ENCODE assay signal across 19 cellular contexts in genomic region chr16:1323296-1324239, GRCh38. TPM values are rescaled to one million over a fixed set of nuclear protein-coding genes. Genes with fewer than 3 reads are reported as not detected.
DNase-seq lines count a peak whose midpoint lies in the region; ATAC-seq and TF ChIP-seq lines count a peak whose summit lies in the region.
"Had no signal": no experiment of that assay in that cellular context is flagged by ENCODE, and none has a peak within 500 bp of the region (broad histone marks: within the 10 kb centered on the region; RNA-seq: fewer than 3 reads in every experiment).

No MANE protein-coding gene starts in this region.

- no peak for DNase-seq in T-helper 17 cell
- DNase-seq in hippocampal formation (lab: John Stamatoyannopoulos, UW), result peak; percentile 36 to 68
- peak; percentile 34 for DNase-seq in putamen (ENCODE audit: low spot score)
- DNase-seq in activated CD4-positive, alpha-beta T cell treated with anti-CD3 and anti-CD28 coated beads, Interleukin-2, amount 10 ng/mL, durations not matched to agents 7 days and 5 days, result no peak
- DNase-seq in SIG-M5 (lab: John Stamatoyannopoulos, UW), result no peak
- no peak for DNase-seq in posterior vena cava (ENCODE audit: low spot score)
- DNase-seq: activated CD4-positive, alpha-beta T cell treated with anti-CD3 and anti-CD28 coated beads, Interleukin-2, amount 50 U/mL, for 1 hour; activated T-cell treated with anti-CD3 and anti-CD28 coated beads for 4 hours; brain microvascular endothelial cell; DMS79; H7; NCI-H1092 treated with DMSO at 0.1 percent for 48 hours; stimulated activated CD4-positive, alpha-beta T cell treated with anti-CD3 and anti-CD28 coated beads, Interleukin-4, amount 100 ng/mL, for 4 hours; stimulated activated CD8-positive, alpha-beta memory T cell treated with anti-CD3 and anti-CD28 coated beads, Interleukin-4, amount 100 ng/mL, for 48 hours; SW 1271 had no signal

- POLR2A ChIA-PET in HEK293 (lab: Yijun Ruan, JAX), result no interaction called here
- POLR2A ChIA-PET in activated CD4-positive, alpha-beta T cell treated with anti-CD3 and anti-CD28 coated beads, Interleukin-2, amount 10 ng/mL, durations not matched to agents 7 days and 5 days (lab: Charles Lee), result interaction anchor here (0.6 kb wide), 1 partner anchor 9 kb away, joined by 3 read pairs; no protein-coding TSS in a partner anchor

- no peak overlapping the region for H3K27ac ChIP-seq in HEK293 (ENCODE audit: extremely low read depth, low read depth, low read length)
- H3K27ac ChIP-seq: brain microvascular endothelial cell, skin epidermis, thoracic aorta had no signal

- no peak for ATAC-seq in T-helper 17 cell

- H3K27me3 Mint-ChIP-seq in T-helper 17 cell, result no peaks in the 10 kb centered on the region
- H3K27me3 Mint-ChIP-seq in activated CD4-positive, alpha-beta T cell treated with anti-CD3 and anti-CD28 coated beads, Interleukin-2, amount 10 ng/mL, durations not matched to agents 7 days and 5 days, result no peaks in the 10 kb centered on the region

- no peaks in the 10 kb centered on the region for H3K9me3 Mint-ChIP-seq in activated CD4-positive, alpha-beta T cell treated with anti-CD3 and anti-CD28 coated beads, Interleukin-2, amount 10 ng/mL, durations not matched to agents 7 days and 5 days
- H3K9me3 Mint-ChIP-seq: activated naive CD4-positive, alpha-beta T cell treated with anti-CD3 and anti-CD28 coated beads, Interleukin-2, amount 50 U/mL, for 72 hours had no signal

- intact Hi-C loops in posterior vena cava (cut with DNase I), result no loop called here

- peak overlapping the region; percentile 5 for H3K4me3 Mint-ChIP-seq in T-helper 17 cell
- no peak overlapping the region for H3K4me3 Mint-ChIP-seq in activated CD4-positive, alpha-beta T cell treated with anti-CD3 and anti-CD28 coated beads, Interleukin-2, amount 10 ng/mL, durations not matched to agents 7 days and 5 days

- H3K36me3 Mint-ChIP-seq in T-helper 17 cell (ENCODE audit: low read depth), result peaks cover 3% of the 10 kb centered on the region
- H3K36me3 Mint-ChIP-seq in activated CD4-positive, alpha-beta T cell treated with anti-CD3 and anti-CD28 coated beads, Interleukin-2, amount 10 ng/mL, durations not matched to agents 7 days and 5 days (ENCODE audit: low read depth), result peaks cover 36% of the 10 kb centered on the region

- no peaks in the 10 kb centered on the region for H3K9me3 ChIP-seq in HEK293 (ENCODE audit: control insufficient read depth, insufficient read depth, low read depth, low read length)
- no peaks in the 10 kb centered on the region for H3K9me3 ChIP-seq in T-helper 17 cell (ENCODE audit: control insufficient read depth, low read length, poor library complexity, severe bottlenecking)
- H3K9me3 ChIP-seq: thoracic aorta had no signal

- H3K36me3 ChIP-seq in HEK293 (ENCODE audit: control insufficient read depth in 2 of 2, insufficient read depth in 1 of 2, low read length in 2 of 2), result peaks cover 12 to 51% of the 10 kb centered on the region in 2 experiments; a peak in 2 of 3 replicates

- H3K4me1 Mint-ChIP-seq in T-helper 17 cell, result peaks cover 2% of the 10 kb centered on the region
- no peaks in the 10 kb centered on the region for H3K4me1 Mint-ChIP-seq in activated CD4-positive, alpha-beta T cell treated with anti-CD3 and anti-CD28 coated beads, Interleukin-2, amount 10 ng/mL, durations not matched to agents 7 days and 5 days

- TF ChIP-seq CTCF in HEK293 (tag by site-specific recombination; IDR thresholded peaks at IDR 0.05), result no peak

- no peak overlapping the region for H3K27ac Mint-ChIP-seq in T-helper 17 cell
- no peak overlapping the region for H3K27ac Mint-ChIP-seq in activated CD4-positive, alpha-beta T cell treated with anti-CD3 and anti-CD28 coated beads, Interleukin-2, amount 10 ng/mL, durations not matched to agents 7 days and 5 days

- no peak overlapping the region for H3K4me3 ChIP-seq in HEK293 (ENCODE audit: low read depth, low read length)
- H3K4me3 ChIP-seq: skin epidermis, thoracic aorta had no signal

- H3K4me1 ChIP-seq in HEK293 (ENCODE audit: control insufficient read depth, insufficient read depth, low read length), result no peaks in the 10 kb centered on the region

- CTCF ChIA-PET in HEK293 (lab: Yijun Ruan, JAX), result no interaction called here
- CTCF ChIA-PET in activated CD4-positive, alpha-beta T cell treated with anti-CD3 and anti-CD28 coated beads, Interleukin-2, amount 10 ng/mL, durations not matched to agents 7 days and 5 days (lab: Charles Lee), result interaction anchor here (0.5 kb wide), 1 partner anchor 1512 kb away, joined by 4 read pairs; no protein-coding TSS in a partner anchor

TF ChIP-seq in HEK293, 187 proteins besides CTCF, POLR2A, EP300 and RAD21:
- TF ChIP-seq SP7 (tag by site-specific recombination; IDR thresholded peaks at IDR 0.05) (no peak), WT1 (tag by site-specific recombination; IDR thresholded peaks at IDR 0.05) (no peak), HIC1 (tag by site-specific recombination; IDR thresholded peaks at IDR 0.05) (0 out of 2 replicates have a peak, but pooled peaks have one; percentile 20)

RNA-seq across cellular contexts. Expression of gene BAIAP3, which starts 9.9 kb away (rescaled TPM):
- 10 to 100 TPM; 11.8 to 20.0 TPM for total RNA-seq in T-helper 17 cell
- 1 to 10 TPM in 1 of 2 experiments, under 1 TPM in 1; 0.83 to 1.6 TPM for total RNA-seq in activated CD4-positive, alpha-beta T cell treated with anti-CD3 and anti-CD28 coated beads, Interleukin-2, amount 10 ng/mL, durations not matched to agents 7 days and 5 days
- total RNA-seq in posterior vena cava, result under 1 TPM; 0.24 to 0.56 TPM

RNA-seq across cellular contexts. Expression of gene UBE2I, which starts 14.1 kb away (rescaled TPM):
- 100 to 1,000 TPM; 233 to 249 TPM for total RNA-seq in T-helper 17 cell
- 100 to 1,000 TPM; 204 to 222 TPM for total RNA-seq in activated CD4-positive, alpha-beta T cell treated with anti-CD3 and anti-CD28 coated beads, Interleukin-2, amount 10 ng/mL, durations not matched to agents 7 days and 5 days
- total RNA-seq in posterior vena cava, result 10 to 100 TPM; 68.0 to 68.4 TPM

RNA-seq across cellular contexts. Expression of gene TSR3, which starts 28.1 kb away (rescaled TPM):
- total RNA-seq in T-helper 17 cell (10 to 100 TPM; 24.4 to 27.7 TPM), posterior vena cava (10 to 100 TPM; 40.4 to 40.7 TPM)
- total RNA-seq in activated CD4-positive, alpha-beta T cell treated with anti-CD3 and anti-CD28 coated beads, Interleukin-2, amount 10 ng/mL, durations not matched to agents 7 days and 5 days, result 10 to 100 TPM; 33.8 to 43.7 TPM

RNA-seq across cellular contexts. Expression of gene GNPTG, which starts 28.2 kb away (rescaled TPM):
- 10 to 100 TPM; 39.2 to 48.0 TPM for total RNA-seq in T-helper 17 cell
- total RNA-seq in activated CD4-positive, alpha-beta T cell treated with anti-CD3 and anti-CD28 coated beads, Interleukin-2, amount 10 ng/mL, durations not matched to agents 7 days and 5 days, result 10 to 100 TPM; 34.3 to 36.9 TPM
- total RNA-seq in posterior vena cava, result 10 to 100 TPM; 48.4 to 55.6 TPM

Comparison
In these comparisons a context has a peak if more than half of its experiments do, and no peak if none do; other contexts are left out.
1. DNase-seq: peak in hippocampal formation (2 of 2) and putamen (single experiment); none in T-helper 17 cell (0 of 3), activated CD4-positive, alpha-beta T cell treated with anti-CD3 and anti-CD28 coated beads, Interleukin-2, amount 10 ng/mL, durations not matched to agents 7 days and 5 days (single experiment), SIG-M5 (single experiment) and posterior vena cava (single experiment).
2. RNA of gene BAIAP3, which starts 9.9 kb away (total RNA-seq): 11.8 to 20.0 TPM in T-helper 17 cell; 0.83 to 1.6 TPM in activated CD4-positive, alpha-beta T cell treated with anti-CD3 and anti-CD28 coated beads, Interleukin-2, amount 10 ng/mL, durations not matched to agents 7 days and 5 days and 0.24 to 0.56 TPM in posterior vena cava; every median in the first group is over 4 times any median in the second.